ENCODE assay signal across 9 cellular contexts in the genomic region with DNA sequence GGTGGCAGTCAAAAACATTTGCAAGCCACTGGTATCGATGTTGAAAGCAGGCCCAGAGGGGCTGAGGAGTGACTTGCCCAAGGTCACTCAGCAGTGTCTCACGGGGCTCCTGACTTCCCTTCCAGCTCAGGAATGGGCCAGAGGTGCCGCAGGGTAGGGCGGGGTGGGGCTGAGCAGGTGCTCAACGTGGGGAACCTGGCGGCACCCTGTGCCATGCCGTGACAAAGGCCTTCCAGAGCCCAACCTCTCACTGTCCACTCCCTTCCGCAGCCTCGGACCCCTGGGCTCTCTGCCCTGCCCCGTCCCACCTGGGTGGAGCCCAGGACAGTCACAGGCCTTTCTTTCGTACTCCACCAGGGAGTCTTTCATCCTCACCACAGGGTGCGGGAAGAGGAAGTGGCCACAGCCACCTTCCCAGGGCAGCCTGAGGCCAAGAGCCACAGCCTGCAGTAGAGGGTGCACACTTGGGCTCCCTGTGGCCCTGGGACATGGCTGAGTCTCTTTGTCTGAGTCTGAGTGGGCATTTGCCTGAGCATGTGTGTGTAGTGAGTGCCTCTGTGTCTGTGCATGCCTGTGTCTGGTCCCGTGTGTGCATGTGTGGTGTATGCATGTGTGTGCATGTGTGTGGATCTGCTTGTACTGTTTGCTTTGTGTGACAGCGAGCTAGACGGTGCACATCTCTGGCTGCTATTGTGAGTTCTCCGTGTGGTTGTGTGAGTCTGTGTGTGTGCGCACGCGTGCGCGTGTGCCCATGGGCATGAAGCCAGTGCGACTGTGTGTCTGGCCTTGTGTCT. TPM values are rescaled to one million over a fixed set of nuclear protein-coding genes. Genes with fewer than 3 reads are reported as not detected.
A peak's percentile ranks its signal among the peaks of the same experiment; 100 is the strongest.
DNase-seq lines count a peak whose midpoint lies in the region; ATAC-seq and TF ChIP-seq lines count a peak whose summit lies in the region.
"Had no signal": no experiment of that assay in that cellular context is flagged by ENCODE, and none has a peak within 500 bp of the region (broad histone marks: within the 10 kb centered on the region; RNA-seq: fewer than 3 reads in every experiment).

No MANE protein-coding gene starts in this region.

- H3K27ac ChIP-seq in AG04450 (ENCODE audit: low read depth, low read length) (peak overlapping the region; percentile 77), HUES6 (ENCODE audit: low read depth, low read length) (no peak overlapping the region), mucosa of rectum (ENCODE audit: low read depth in 2 of 2, low read length in 2 of 2) (peak overlapping the region; percentile 86 to 92)
- H3K27ac ChIP-seq: adrenal gland had no signal

- TF ChIP-seq CTCF in AG04450 (IDR thresholded peaks at IDR 0.05; ENCODE audit: low read depth, low read length), result no peak

- H3K4me3 Mint-ChIP-seq in activated naive CD8-positive, alpha-beta T cell treated with anti-CD3 and anti-CD28 coated beads, Interleukin-2, amount 50 U/mL, for 24 hours, result no peak overlapping the region

- ATAC-seq in activated naive CD8-positive, alpha-beta T cell treated with anti-CD3 and anti-CD28 coated beads, Interleukin-2, amount 50 U/mL, for 24 hours, result no peak
- no peak for ATAC-seq in GM21447 (IDR thresholded peaks at IDR 0.05; ENCODE audit: unreplicated experiment)

- POLR2A ChIA-PET in AG04450 (lab: Yijun Ruan, JAX), result interaction anchor here (0.6 to 2.3 kb wide), 3 partner anchors 44 to 57 kb away, joined by 4 to 10 read pairs (median 6); no protein-coding TSS in a partner anchor

- H3K9me3 Mint-ChIP-seq in activated naive CD8-positive, alpha-beta T cell treated with anti-CD3 and anti-CD28 coated beads, Interleukin-2, amount 50 U/mL, for 24 hours, result no peaks in the 10 kb centered on the region

- H3K4me3 ChIP-seq in AG04450 (ENCODE audit: low read depth, low read length), result no peak overlapping the region
- H3K4me3 ChIP-seq in HUES6 (ENCODE audit: low read depth, low read length), result no peak overlapping the region
- H3K4me3 ChIP-seq in mucosa of rectum (ENCODE audit: low read length in 2 of 2), result peak overlapping the region in 1 of 2 donors; percentile 20
- H3K4me3 ChIP-seq: adrenal gland had no signal

- no peaks in the 10 kb centered on the region for H3K27me3 Mint-ChIP-seq in activated naive CD8-positive, alpha-beta T cell treated with anti-CD3 and anti-CD28 coated beads, Interleukin-2, amount 50 U/mL, for 24 hours

- DNase-seq in AG04450 (ENCODE audit: low read depth, low spot score) (no peak), AG20443 (ENCODE audit: low spot score) (no peak)
- DNase-seq in activated naive CD8-positive, alpha-beta T cell treated with anti-CD3 and anti-CD28 coated beads, Interleukin-2, amount 50 U/mL, for 24 hours, result no peak
- no peak for DNase-seq in activated naive CD4-positive, alpha-beta T cell (lab: John Stamatoyannopoulos, UW)
- no peak for DNase-seq in stimulated activated naive CD4-positive, alpha-beta T cell treated with Interleukin-2 at 50 U/mL for 16 hours (lab: John Stamatoyannopoulos, UW)
- DNase-seq: adrenal gland had no signal

- no peaks in the 10 kb centered on the region for H3K36me3 Mint-ChIP-seq in activated naive CD8-positive, alpha-beta T cell treated with anti-CD3 and anti-CD28 coated beads, Interleukin-2, amount 50 U/mL, for 24 hours (ENCODE audit: low read depth)

- H3K9me3 ChIP-seq in AG04450 (ENCODE audit: control insufficient read depth, insufficient read depth, low read length), result no peaks in the 10 kb centered on the region
- no peaks in the 10 kb centered on the region for H3K9me3 ChIP-seq in HUES6 (ENCODE audit: control insufficient read depth, insufficient read depth, low read depth, low read length)
- H3K9me3 ChIP-seq in mucosa of rectum (ENCODE audit: control insufficient read depth in 2 of 2, low read length in 2 of 2), result no peaks in the 10 kb centered on the region
- H3K9me3 ChIP-seq: adrenal gland had no signal

- H3K9ac ChIP-seq in HUES6 (ENCODE audit: low read length) (peak overlapping the region; percentile 23), mucosa of rectum (ENCODE audit: low read depth in 1 of 2, low read length in 2 of 2) (peak overlapping the region; percentile 26 to 38)

- no peaks in the 10 kb centered on the region for H3K27me3 ChIP-seq in AG04450 (ENCODE audit: control insufficient read depth, insufficient read depth, low read length)
- H3K27me3 ChIP-seq in HUES6 (ENCODE audit: control insufficient read depth, insufficient read depth, low read length), result peaks cover 1% of the 10 kb centered on the region; the same call in 1 of the 2 replicates
- no peaks in the 10 kb centered on the region for H3K27me3 ChIP-seq in mucosa of rectum (ENCODE audit: control insufficient read depth in 2 of 2, insufficient read depth in 2 of 2, low read length in 2 of 2)
- H3K27me3 ChIP-seq: adrenal gland had no signal

- peaks cover 48% of the 10 kb centered on the region for H3K4me1 Mint-ChIP-seq in activated naive CD8-positive, alpha-beta T cell treated with anti-CD3 and anti-CD28 coated beads, Interleukin-2, amount 50 U/mL, for 24 hours

- CTCF ChIA-PET in AG04450 (lab: Charles Lee), result interaction anchor here (0.9 to 1.2 kb wide), 2 partner anchors 22 to 36 kb away, joined by 3 read pairs; no protein-coding TSS in a partner anchor

- peak overlapping the region; percentile 59 for H3K27ac Mint-ChIP-seq in activated naive CD8-positive, alpha-beta T cell treated with anti-CD3 and anti-CD28 coated beads, Interleukin-2, amount 50 U/mL, for 24 hours

- H3K36me3 ChIP-seq in HUES6 (ENCODE audit: control insufficient read depth, insufficient read depth, low read length) (no peaks in the 10 kb centered on the region), mucosa of rectum (ENCODE audit: control insufficient read depth in 2 of 2, insufficient read depth in 2 of 2, low read length in 2 of 2) (no peaks in the 10 kb centered on the region)
- H3K36me3 ChIP-seq: adrenal gland had no signal

- H3K4me1 ChIP-seq in HUES6 (ENCODE audit: control insufficient read depth, insufficient read depth, low read length) (peaks cover 45% of the 10 kb centered on the region), mucosa of rectum (ENCODE audit: control insufficient read depth in 2 of 2, insufficient read depth in 2 of 2, low read length in 2 of 2) (peaks cover 23 to 52% of the 10 kb centered on the region in 2 donors)

RNA-seq across cellular contexts. Expression of a gene that starts 6.0 kb away (rescaled TPM):
- polyA plus RNA-seq in AG04450 (2011; rRNA removed), result 53.9 and 121 TPM in 2 replicates
- polyA minus RNA-seq in AG04450 (2011; rRNA and poly(A)+ RNA removed), result 165 and 320 TPM in 2 replicates

RNA-seq across cellular contexts. Expression of a gene that starts 14.0 kb away (rescaled TPM):
- not detected in 2 replicates for polyA plus RNA-seq in AG04450 (2011; rRNA removed)
- polyA minus RNA-seq in AG04450 (2011; rRNA and poly(A)+ RNA removed), result not detected in 2 replicates

RNA-seq across cellular contexts. Expression of a gene that starts 36.7 kb away (rescaled TPM):
- polyA plus RNA-seq in AG04450 (2011; rRNA removed), result 12.0 and 15.3 TPM in 2 replicates
- 5.9 and 7.2 TPM in 2 replicates for polyA minus RNA-seq in AG04450 (2011; rRNA and poly(A)+ RNA removed)
